ENCODE assay signal across 18 cellular contexts in genomic region chr6:48766349-48766748, GRCh38.
DNase-seq lines count a peak whose midpoint lies in the region; ATAC-seq, FAIRE-seq and TF ChIP-seq lines count a peak whose summit lies in the region.
"Had no signal": no experiment of that assay in that cellular context is flagged by ENCODE, and none has a peak within 500 bp of the region (broad histone marks: within the 10 kb centered on the region; RNA-seq: fewer than 3 reads in every experiment).

No MANE protein-coding gene starts in this region.

- H3K4me1 ChIP-seq in GM23248 (ENCODE audit: insufficient read depth), result peaks cover 23% of the 10 kb centered on the region

- ATAC-seq in omental fat pad (ENCODE audit: low FRiP score), result peak; percentile 76
- ATAC-seq: left lobe of liver; natural killer cell treated with Interleukin-12 subunit alpha and Interleukin-12 subunit beta and Interleukin-15 and Interleukin-18, amount 100 ng/mL, for 72 hours had no signal

- no peaks in the 10 kb centered on the region for H4K20me1 ChIP-seq in GM23248 (ENCODE audit: insufficient read depth)

- no peaks in the 10 kb centered on the region for H3K36me3 ChIP-seq in GM23248 (ENCODE audit: low read depth)

- no peaks in the 10 kb centered on the region for H3K9me3 ChIP-seq in GM23248 (ENCODE audit: low read depth)
- H3K9me3 ChIP-seq: Caco-2 had no signal

- 14 to 23% methylated on average over 3 of the region's 3 CpGs for whole genome bisulfite sequencing in GM23248 (ENCODE audit: low coverage in 1 of 2, low lambda C conversion rate in 2 of 2, missing lambda C conversion rate in 2 of 2), 2 experiments

- H2AFZ ChIP-seq in GM23248, result no peak overlapping the region

- no peak overlapping the region for H3K4me3 ChIP-seq in GM23248
- H3K4me3 ChIP-seq: skin epidermis had no signal

- TF ChIP-seq CTCF in omental fat pad (IDR thresholded peaks at IDR 0.05), result no peak

- FAIRE-seq in RCC 7860 (lab: Jason Lieb, UNC), result peak; percentile 85
- FAIRE-seq: colon had no signal

- H3K27ac ChIP-seq in GM23248, result no peak overlapping the region
- peak overlapping the region; percentile 82 for H3K27ac ChIP-seq in epithelial cell of prostate
- H3K27ac ChIP-seq: skin epidermis had no signal

- no peak overlapping the region for H3K9ac ChIP-seq in GM23248

- peaks cover 15% of the 10 kb centered on the region for H3F3A ChIP-seq in GM23248 (ENCODE audit: insufficient read depth)

- in situ Hi-C loops in GM23248 (cut with MboI), result loop anchor here (25.0 kb wide), 2 partner anchors 679 to 979 kb away; partner anchors contain the start of gene OPN5

- H3K9me2 ChIP-seq in GM23248 (ENCODE audit: insufficient read depth), result no peaks in the 10 kb centered on the region

- no peaks in the 10 kb centered on the region for H3K79me2 ChIP-seq in GM23248 (ENCODE audit: insufficient read depth)

- H3K27me3 ChIP-seq in GM23248 (replicated peaks; ENCODE audit: insufficient read depth), result no peaks in the 10 kb centered on the region

- DNase-seq in GM23248 (peak; percentile 77), RCC 7860 (ENCODE audit: low spot score) (peak; percentile 52), epithelial cell of prostate (ENCODE audit: low read depth, low spot score) (peak; percentile 73), omental fat pad (ENCODE audit: low spot score) (no peak), NOMO-1 treated with DMSO at 0.1 percent for 48 hours (lab: John Stamatoyannopoulos, UW; ENCODE audit: unreplicated experiment) (no peak), medulla oblongata (ENCODE audit: extremely low spot score) (no peak)
- DNase-seq in activated effector memory CD4-positive, alpha-beta T cell treated with anti-CD3 and anti-CD28 coated beads, Interleukin-2, amount 50 U/mL, for 16 hours, result no peak
- no peak for DNase-seq in stimulated activated CD4-positive, alpha-beta T cell treated with anti-CD3 and anti-CD28 coated beads, Interleukin-4, amount 100 ng/mL, for 24 hours
- DNase-seq: activated CD4-positive, alpha-beta T cell treated with anti-CD3 and anti-CD28 coated beads, Interleukin-2, amount 50 U/mL, for 48 hours; activated naive CD4-positive, alpha-beta T cell; Caco-2; glutamatergic neuron; NCI-H2171 treated with DMSO at 0.1 percent for 48 hours; RPMI8226 had no signal

- H3K4me2 ChIP-seq in GM23248 (ENCODE audit: unreplicated experiment), result peak overlapping the region; percentile 25

Comparison
In these comparisons a context has a peak if more than half of its experiments do, and no peak if none do; other contexts are left out.
1. DNase-seq: peak in GM23248 (single experiment), RCC 7860 (single experiment) and epithelial cell of prostate (single experiment); none in omental fat pad (single experiment), NOMO-1 treated with DMSO at 0.1 percent for 48 hours (single experiment), activated effector memory CD4-positive, alpha-beta T cell treated with anti-CD3 and anti-CD28 coated beads, Interleukin-2, amount 50 U/mL, for 16 hours (single experiment), stimulated activated CD4-positive, alpha-beta T cell treated with anti-CD3 and anti-CD28 coated beads, Interleukin-4, amount 100 ng/mL, for 24 hours (single experiment) and medulla oblongata (single experiment).